In genomic region chr5:50666261-50667078, GRCh38 we compare ENCODE assay signal across 8 cellular contexts. TPM values are rescaled to one million over a fixed set of nuclear protein-coding genes. Genes with fewer than 3 reads are reported as not detected.
DNase-seq lines count a peak whose midpoint lies in the region; ATAC-seq and TF ChIP-seq lines count a peak whose summit lies in the region.

Gene PARP8 (plus strand): TSS chr5:50666637. CDS start chr5:50667096, 459 bp downstream.

- no peak within 1 kb of the TSS for H2AK5ac ChIP-seq in trophoblast cell (ENCODE audit: low read length)

- no peak within 1 kb of the TSS for H3K27ac ChIP-seq in SK-N-MC
- H3K27ac ChIP-seq in heart left ventricle = peak within 1 kb of the TSS; percentile 56 to 98 (median 80)
- H3K27ac ChIP-seq in trophoblast cell (ENCODE audit: low read depth, low read length) = peak within 1 kb of the TSS; percentile 74
- peak within 1 kb of the TSS; percentile 94 for H3K27ac ChIP-seq in vagina

- H4K12ac ChIP-seq in trophoblast cell (ENCODE audit: low read depth, low read length) = peak within 1 kb of the TSS; percentile 83

- H2BK5ac ChIP-seq in trophoblast cell (ENCODE audit: low read depth, low read length, poor library complexity) = peak within 1 kb of the TSS; percentile 82

- peak within 1 kb of the TSS; percentile 97 for H3K18ac ChIP-seq in trophoblast cell (ENCODE audit: low read length)

- H3K23ac ChIP-seq in trophoblast cell (ENCODE audit: low read length) = no peak within 1 kb of the TSS

- POLR2A ChIA-PET in AG04449 (lab: Yijun Ruan, JAX) = interaction anchor here (1.0 to 1.3 kb wide), 2 partner anchors 22 to 71 kb away, joined by 3 read pairs; no protein-coding TSS in a partner anchor

- peak within 1 kb of the TSS; percentile 68 for H3K4ac ChIP-seq in trophoblast cell (ENCODE audit: low read depth, low read length)

- H3K79me2 ChIP-seq in trophoblast cell (ENCODE audit: control insufficient read depth, insufficient read depth, low read length, poor library complexity) = peaks cover 8% of the 10 kb centered on the region

- H2BK120ac ChIP-seq in trophoblast cell (ENCODE audit: insufficient read depth, low read length, poor library complexity) = peak within 1 kb of the TSS; percentile 88

- no peaks in the 10 kb centered on the region for H3K36me3 Mint-ChIP-seq in activated naive CD8-positive, alpha-beta T cell

- H4K91ac ChIP-seq in trophoblast cell (ENCODE audit: low read depth, low read length) = peak within 1 kb of the TSS; percentile 93

- H3K27me3 ChIP-seq in heart left ventricle (no peaks in the 10 kb centered on the region), trophoblast cell (ENCODE audit: insufficient read depth, low read length) (no peaks in the 10 kb centered on the region), vagina (no peaks in the 10 kb centered on the region)

- H3K36me3 ChIP-seq in SK-N-MC (ENCODE audit: insufficient read depth, low read length) = no peaks in the 10 kb centered on the region
- H3K36me3 ChIP-seq in heart left ventricle = no peaks in the 10 kb centered on the region
- H3K36me3 ChIP-seq in trophoblast cell (ENCODE audit: control insufficient read depth in 1 of 2, insufficient read depth in 2 of 2, low read length in 2 of 2) = no peaks in the 10 kb centered on the region
- H3K36me3 ChIP-seq in vagina = no peaks in the 10 kb centered on the region

- no peaks in the 10 kb centered on the region for H3K9me3 Mint-ChIP-seq in activated naive CD8-positive, alpha-beta T cell (ENCODE audit: low read depth)

- peaks cover 57% of the 10 kb centered on the region for H3K4me1 Mint-ChIP-seq in activated naive CD8-positive, alpha-beta T cell (ENCODE audit: low read depth)

- TF ChIP-seq POLR2A in heart left ventricle (IDR thresholded peaks at IDR 0.05) (no peak), vagina (IDR thresholded peaks at IDR 0.05) (peak in 1 of 2 donors; percentile 8)

- H3K27ac Mint-ChIP-seq in activated naive CD8-positive, alpha-beta T cell = peak within 1 kb of the TSS; percentile 99

- H3K4me3 ChIP-seq in AG04449 (ENCODE audit: low read depth, low read length) = peak within 1 kb of the TSS; percentile 86
- peak within 1 kb of the TSS; percentile 96 for H3K4me3 ChIP-seq in SK-N-MC
- H3K4me3 ChIP-seq in heart left ventricle = peak within 1 kb of the TSS; percentile 47 to 98 (median 92)
- H3K4me3 ChIP-seq in trophoblast cell (ENCODE audit: low read depth, low read length) = peak within 1 kb of the TSS; percentile 94
- H3K4me3 ChIP-seq in vagina = peak within 1 kb of the TSS; percentile 83 to 87

- ATAC-seq in GM18868 (IDR thresholded peaks at IDR 0.05; ENCODE audit: unreplicated experiment) (peak; percentile 37), HG03442 (IDR thresholded peaks at IDR 0.05; ENCODE audit: unreplicated experiment) (peak; percentile 43), heart left ventricle (peak in 3 of 4 donors; percentile 47 to 65 (median 56))

- peak within 1 kb of the TSS; percentile 88 for H3K4me2 ChIP-seq in trophoblast cell (ENCODE audit: low read length)

- intact Hi-C loops in heart left ventricle (cut with DNase I) (loop anchor here in 7 of 10 donors (5.0 to 10.0 kb wide), 3 partner anchors 78 to 86 kb away; no protein-coding TSS in a partner anchor), vagina (cut with DNase I) (no loop called here)

- no peak for TF ChIP-seq CTCF in AG04449 (IDR thresholded peaks at IDR 0.05; ENCODE audit: insufficient read depth, low read length, missing control alignments)
- no peak for TF ChIP-seq CTCF in heart left ventricle (IDR thresholded peaks at IDR 0.05)
- TF ChIP-seq CTCF in vagina (IDR thresholded peaks at IDR 0.05) = no peak

- H2BK12ac ChIP-seq in trophoblast cell (ENCODE audit: low read length) = peak within 1 kb of the TSS; percentile 82

- H3K9me3 ChIP-seq in SK-N-MC (ENCODE audit: low read depth, low read length) (no peaks in the 10 kb centered on the region), heart left ventricle (no peaks in the 10 kb centered on the region), trophoblast cell (ENCODE audit: insufficient read depth, low read depth, low read length) (peaks cover 3% of the 10 kb centered on the region), vagina (no peaks in the 10 kb centered on the region)

- H3K4me3 Mint-ChIP-seq in activated naive CD8-positive, alpha-beta T cell = peak within 1 kb of the TSS; percentile 100

- peak within 1 kb of the TSS; percentile 89 for H2AFZ ChIP-seq in trophoblast cell (ENCODE audit: insufficient read depth, low read length, poor library complexity)

- peaks cover 0 to 59% (median 5%) of the 10 kb centered on the region in 12 donors for H3K4me1 ChIP-seq in heart left ventricle
- peaks cover 0 to 6% of the 10 kb centered on the region in 2 experiments for H3K4me1 ChIP-seq in trophoblast cell (ENCODE audit: control insufficient read depth in 1 of 2, insufficient read depth in 2 of 2, low read length in 2 of 2)
- H3K4me1 ChIP-seq in vagina = peaks cover 35% of the 10 kb centered on the region

- CTCF ChIA-PET in AG04449 (lab: Yijun Ruan, JAX) = no interaction called here

- H3K9ac ChIP-seq in SK-N-MC (ENCODE audit: insufficient read length) (peak within 1 kb of the TSS; percentile 88), trophoblast cell (ENCODE audit: low read length) (peak within 1 kb of the TSS; percentile 85)

- peak within 1 kb of the TSS; percentile 83 for H4K8ac ChIP-seq in trophoblast cell (ENCODE audit: low read depth, low read length)

- H3K79me1 ChIP-seq in trophoblast cell (ENCODE audit: low read length) = peaks cover 14% of the 10 kb centered on the region

- DNase-seq in AG04449 (ENCODE audit: low read depth, low spot score) (no peak), SK-N-MC (ENCODE audit: low read depth, low spot score) (no peak), heart left ventricle (peak; percentile 45 to 77 (median 58)), trophoblast cell (peak; percentile 19 to 57), vagina (ENCODE audit: extremely low spot score in 2 of 2) (no peak)

- H3K27me3 Mint-ChIP-seq in activated naive CD8-positive, alpha-beta T cell = no peaks in the 10 kb centered on the region

- peak within 1 kb of the TSS; percentile 94 for H3K14ac ChIP-seq in trophoblast cell (ENCODE audit: low read length)

- 1% methylated on average over 32 to 70 of the region's 70 CpGs for WGBS in heart left ventricle, 4 donors
- WGBS in trophoblast cell (ENCODE audit: extremely low coverage, insufficient coverage, insufficient read length) = no CpG with 5 or more reads among the region's 70 CpGs

RNA-seq across cellular contexts. Expression of gene PARP8, which starts in this region (rescaled TPM):
- 10 to 100 TPM in 3 of 9 donors, 1 to 10 TPM in 6; 2.7 to 22.5 (median 8.6) TPM for total RNA-seq in heart left ventricle
- 1 to 10 TPM; 1.6 to 1.7 TPM for polyA plus RNA-seq in heart left ventricle
- polyA plus RNA-seq in trophoblast cell (2013) = 20.3 and 22.4 TPM in 2 replicates
- total RNA-seq in vagina = 48.4 TPM

Comparison
In these comparisons a context has a peak if more than half of its experiments do, and no peak if none do; other contexts are left out.
1. DNase-seq: peak in heart left ventricle (5 of 5) and trophoblast cell (2 of 2); none in AG04449 (single experiment), SK-N-MC (single experiment) and vagina (0 of 2).
2. Peak in every context shown above with its lines, with median percentiles within 50 percentile points of each other: H3K4me3 ChIP-seq and ATAC-seq.